Comparison of ENCODE assay signal across 1 cellular context in genomic region chr12:29743801-29744200, GRCh38.
TF ChIP-seq lines count a peak whose summit lies in the region.

No MANE protein-coding gene starts in this region.

TF ChIP-seq in HEK293, 187 proteins besides CTCF, POLR2A, EP300 and RAD21 (continued from another document):
- TF ChIP-seq ZNF148 (tag by site-specific recombination; IDR thresholded peaks at IDR 0.05; ENCODE audit: borderline replicate concordance), result no peak
- TF ChIP-seq ZBTB20 (tag by site-specific recombination; IDR thresholded peaks at IDR 0.05), result no peak
- no peak for TF ChIP-seq YY1 (tag by site-specific recombination; IDR thresholded peaks at IDR 0.05)
- TF ChIP-seq ZNF121 (tag by site-specific recombination; IDR thresholded peaks at IDR 0.05), result no peak
- no peak for TF ChIP-seq ZNF311 (tag by site-specific recombination; IDR thresholded peaks at IDR 0.05; ENCODE audit: borderline replicate concordance)
- TF ChIP-seq ZNF16 (tag by site-specific recombination; IDR thresholded peaks at IDR 0.05; ENCODE audit: low read depth), result no peak
- no peak for TF ChIP-seq OSR2 (tag by site-specific recombination; IDR thresholded peaks at IDR 0.05)
- no peak for TF ChIP-seq ZNF660 (tag by site-specific recombination; IDR thresholded peaks at IDR 0.05)
- TF ChIP-seq ZFP69B (tag by site-specific recombination; IDR thresholded peaks at IDR 0.05), result no peak
- TF ChIP-seq ZNF391 (tag by site-specific recombination; IDR thresholded peaks at IDR 0.05; ENCODE audit: borderline replicate concordance, low read depth), result no peak
- TF ChIP-seq ZBTB1 (tag by site-specific recombination; IDR thresholded peaks at IDR 0.05), result no peak
- TF ChIP-seq ZIC2 (tag by site-specific recombination; IDR thresholded peaks at IDR 0.05), result no peak
- no peak for TF ChIP-seq ZFHX2 (tag by site-specific recombination; conservative IDR thresholded peaks at IDR 0.05)
